In genomic region chr6:154377726-154378125, GRCh38 we compare ENCODE assay signal across 20 cellular contexts. TPM values are rescaled to one million over a fixed set of nuclear protein-coding genes. Genes with fewer than 3 reads are reported as not detected.
DNase-seq lines count a peak whose midpoint lies in the region; ATAC-seq, FAIRE-seq and TF ChIP-seq lines count a peak whose summit lies in the region.
"Had no signal": no experiment of that assay in that cellular context is flagged by ENCODE, and none has a peak within 500 bp of the region (broad histone marks: within the 10 kb centered on the region; RNA-seq: fewer than 3 reads in every experiment).

No MANE protein-coding gene starts in this region.

- H3K27ac ChIP-seq in mammary epithelial cell (ENCODE audit: insufficient read depth, low read depth, low read length) (no peak overlapping the region), IMR-90 (ENCODE audit: insufficient read depth, low read length) (no peak overlapping the region), K562 (ENCODE audit: extremely low read depth, low read depth, low read length) (no peak overlapping the region), smooth muscle cell (ENCODE audit: low read depth) (no peak overlapping the region)

- H3K27ac Mint-ChIP-seq in MCF 10A (ENCODE audit: low read depth, unreplicated experiment) = peak overlapping the region; percentile 31
- no peak overlapping the region for H3K27ac Mint-ChIP-seq in activated CD8-positive, alpha-beta T cell treated with anti-CD3 and anti-CD28 coated beads for 36 hours
- H3K27ac Mint-ChIP-seq: CD4-positive, alpha-beta memory T cell; GM23338 had no signal

- H3K4me2 ChIP-seq in mammary epithelial cell (ENCODE audit: insufficient read depth, low read depth, low read length) = no peak overlapping the region
- H3K4me2 ChIP-seq in IMR-90 (ENCODE audit: low read depth, low read length) = no peak overlapping the region
- H3K4me2 ChIP-seq in K562 (ENCODE audit: insufficient read depth, low read length) = 0 out of 2 replicates have a peak overlapping the region, but pooled peaks have one; percentile 12
- no peak overlapping the region for H3K4me2 ChIP-seq in smooth muscle cell
- H3K4me2 ChIP-seq: GM23338 had no signal

- H3K4me3 Mint-ChIP-seq in MCF 10A (ENCODE audit: unreplicated experiment) = no peak overlapping the region
- H3K4me3 Mint-ChIP-seq in activated CD8-positive, alpha-beta T cell treated with anti-CD3 and anti-CD28 coated beads for 36 hours = no peak overlapping the region
- H3K4me3 Mint-ChIP-seq: CD4-positive, alpha-beta memory T cell; GM23338; H9 had no signal

- CTCF ChIA-PET in MCF 10A (lab: Yijun Ruan, JAX) = interaction anchor here (0.6 to 0.7 kb wide), 2 partner anchors 9 to 59 kb away, joined by 3 to 4 read pairs; no protein-coding TSS in a partner anchor
- CTCF ChIA-PET in mammary epithelial cell (lab: Charles Lee; ENCODE audit: low non-redundant PET) = no interaction called here
- CTCF ChIA-PET in IMR-90 (lab: Yijun Ruan, JAX) = no interaction called here
- CTCF ChIA-PET in K562 (lab: Yijun Ruan, JAX; ENCODE audit: low intra/inter-chr PET ratio) = no interaction called here
- CTCF ChIA-PET in activated CD8-positive, alpha-beta T cell treated with anti-CD3 and anti-CD28 coated beads for 36 hours (lab: Charles Lee) = interaction anchor here (0.8 to 1.0 kb wide), 2 partner anchors 14 to 100 kb away, joined by 3 read pairs; no protein-coding TSS in a partner anchor

- H3K79me2 ChIP-seq in mammary epithelial cell (ENCODE audit: insufficient read depth, low read length) = no peaks in the 10 kb centered on the region
- H3K79me2 ChIP-seq in K562 (ENCODE audit: control insufficient read depth, insufficient read depth, low read length) = no peaks in the 10 kb centered on the region
- no peaks in the 10 kb centered on the region for H3K79me2 ChIP-seq in smooth muscle cell (ENCODE audit: low read depth)

- no peaks in the 10 kb centered on the region for H3K9me3 Mint-ChIP-seq in MCF 10A (ENCODE audit: unreplicated experiment)
- no peaks in the 10 kb centered on the region for H3K9me3 Mint-ChIP-seq in activated CD8-positive, alpha-beta T cell treated with anti-CD3 and anti-CD28 coated beads for 36 hours
- H3K9me3 Mint-ChIP-seq: GM23338 had no signal

- H2BK15ac ChIP-seq in IMR-90 (ENCODE audit: low read depth, low read length) = no peak overlapping the region

- TF ChIP-seq EP300 in K562 (IDR thresholded peaks at IDR 0.05; ENCODE audit: low read length) = no peak

- H3K9me3 ChIP-seq in mammary epithelial cell (replicated peaks; ENCODE audit: insufficient read depth, low read length) (peaks cover 3% of the 10 kb centered on the region), IMR-90 (ENCODE audit: control insufficient read depth, insufficient read depth, low read length) (no peaks in the 10 kb centered on the region), K562 (replicated peaks; ENCODE audit: control insufficient read depth, insufficient read depth, low read depth, low read length) (no peaks in the 10 kb centered on the region), smooth muscle cell (replicated peaks; ENCODE audit: low read depth) (no peaks in the 10 kb centered on the region)

- H3K79me1 ChIP-seq in IMR-90 (ENCODE audit: low read depth in 1 of 2, low read length in 2 of 2) = no peaks in the 10 kb centered on the region

- H3K27me3 ChIP-seq in mammary epithelial cell (ENCODE audit: insufficient read depth, low read length) (no peaks in the 10 kb centered on the region), IMR-90 (ENCODE audit: control insufficient read depth, insufficient read depth, low read length) (no peaks in the 10 kb centered on the region), K562 (ENCODE audit: control insufficient read depth in 2 of 2, insufficient read depth in 2 of 2, low read length in 2 of 2) (peaks cover 4 to 6% of the 10 kb centered on the region in 2 experiments; a peak in 4 of 5 replicates), smooth muscle cell (ENCODE audit: low read depth) (no peaks in the 10 kb centered on the region)

- ATAC-seq in IMR-90 (ENCODE audit: low read depth) (peak; percentile 54), K562 (peak; percentile 62)
- ATAC-seq in activated CD8-positive, alpha-beta T cell treated with anti-CD3 and anti-CD28 coated beads for 36 hours = no peak
- ATAC-seq: GM23338, HCT116 had no signal

- H3K4me1 ChIP-seq in mammary epithelial cell (ENCODE audit: insufficient read depth, low read length) (no peaks in the 10 kb centered on the region), IMR-90 (ENCODE audit: control insufficient read depth, insufficient read depth, low read length) (peaks cover 1% of the 10 kb centered on the region; the same call in 1 of the 2 replicates), K562 (replicated peaks in 1 of 2; ENCODE audit: control insufficient read depth in 2 of 2, insufficient read depth in 2 of 2, low read length in 2 of 2) (peaks cover 0 to 5% of the 10 kb centered on the region in 2 experiments; a peak in 2 of 5 replicates), smooth muscle cell (ENCODE audit: low read depth) (no peaks in the 10 kb centered on the region)

- no peaks in the 10 kb centered on the region for H3K27me3 Mint-ChIP-seq in MCF 10A (ENCODE audit: insufficient read depth, unreplicated experiment)
- no peaks in the 10 kb centered on the region for H3K27me3 Mint-ChIP-seq in activated CD8-positive, alpha-beta T cell treated with anti-CD3 and anti-CD28 coated beads for 36 hours

- H3K56ac ChIP-seq in IMR-90 (ENCODE audit: extremely low read depth, insufficient read depth, low read length) = no peak overlapping the region

- 86% methylated on average over 2 of the region's 4 CpGs for WGBS in mammary epithelial cell (ENCODE audit: low coverage, missing lambda C conversion rate)
- WGBS in IMR-90 (ENCODE audit: extremely low coverage in 2 of 2, insufficient read length in 1 of 2), 2 experiments = no CpG with 5 or more reads among the region's 4 CpGs
- 10% methylated on average over 4 of the region's 4 CpGs for WGBS in K562 (ENCODE audit: insufficient coverage, low coverage, missing lambda C conversion rate)
- 63% methylated on average over 4 of the region's 4 CpGs for WGBS in smooth muscle cell (ENCODE audit: low lambda C conversion rate)

- H4K91ac ChIP-seq in IMR-90 (ENCODE audit: insufficient read depth, low read depth, low read length) = no peak overlapping the region; the same call in 1 of the 2 replicates

- H3K4me3 ChIP-seq in mammary epithelial cell (replicated peaks in 1 of 3; ENCODE audit: insufficient read depth in 1 of 3, low read depth in 2 of 3, low read length in 3 of 3) (no peak overlapping the region), IMR-90 (ENCODE audit: insufficient read depth, low read depth, low read length) (no peak overlapping the region), K562 (no peak overlapping the region), smooth muscle cell (no peak overlapping the region)
- H3K4me3 ChIP-seq: GM23338 had no signal

- no peak for TF ChIP-seq POLR2A in IMR-90 (IDR thresholded peaks at IDR 0.05; ENCODE audit: low read depth, low read length)
- no peak for TF ChIP-seq POLR2A in K562 (conservative IDR thresholded peaks at IDR 0.05)

- H4K8ac ChIP-seq in IMR-90 (ENCODE audit: low read depth in 2 of 2, low read length in 2 of 2) = 0 out of 4 replicates have a peak overlapping the region, but pooled peaks of 1 of the 2 experiments have one; percentile 12

- no peak overlapping the region for H4K5ac ChIP-seq in IMR-90 (ENCODE audit: low read depth, low read length)

- H2AK9ac ChIP-seq in IMR-90 (replicated peaks; ENCODE audit: low read depth, low read length, poor library complexity) = no peak overlapping the region

- H3K36me3 Mint-ChIP-seq in MCF 10A (ENCODE audit: insufficient read depth, unreplicated experiment) = no peaks in the 10 kb centered on the region
- H3K36me3 Mint-ChIP-seq in activated CD8-positive, alpha-beta T cell treated with anti-CD3 and anti-CD28 coated beads for 36 hours (ENCODE audit: low read depth) = no peaks in the 10 kb centered on the region
- H3K36me3 Mint-ChIP-seq: CD4-positive, alpha-beta memory T cell had no signal

- in situ Hi-C loops in mammary epithelial cell (cut with MboI; ENCODE audit: low sequenced_read_pairs in 2 of 2) = no loop called here
- in situ Hi-C loops in IMR-90 (cut with MboI; ENCODE audit: low sequenced_read_pairs) = no loop called here
- in situ Hi-C loops in K562 (cut with MboI) = no loop called here

- H3K36me3 ChIP-seq in mammary epithelial cell (ENCODE audit: insufficient read depth, low read length) (no peaks in the 10 kb centered on the region), IMR-90 (ENCODE audit: control insufficient read depth, insufficient read depth, low read length) (no peaks in the 10 kb centered on the region), K562 (ENCODE audit: control insufficient read depth, insufficient read depth, low read length) (no peaks in the 10 kb centered on the region), smooth muscle cell (ENCODE audit: low read depth) (no peaks in the 10 kb centered on the region)

- TF ChIP-seq RAD21 in IMR-90 (IDR thresholded peaks at IDR 0.05; ENCODE audit: low read length) = no peak
- TF ChIP-seq RAD21 in K562 (CRISPR knock-in tag; conservative IDR thresholded peaks at IDR 0.05 in 1 of 2, IDR thresholded peaks at IDR 0.05 in 1 of 2) = no peak

- dilution Hi-C loops in mammary epithelial cell (cut with HindIII; ENCODE audit: low sequenced_read_pairs) = no loop called here
- dilution Hi-C loops in IMR-90 (cut with HindIII; ENCODE audit: low sequenced_read_pairs, unreplicated experiment) = no loop called here

- H2AFZ ChIP-seq in mammary epithelial cell (ENCODE audit: low read depth, low read length) (no peak overlapping the region), IMR-90 (replicated peaks; ENCODE audit: low read length, poor library complexity) (no peak overlapping the region), K562 (ENCODE audit: low read depth, low read length) (peak overlapping the region; percentile 53; the same call in 1 of the 2 replicates), smooth muscle cell (ENCODE audit: low read depth) (peak overlapping the region; percentile 23)
- H2AFZ ChIP-seq: GM23338 had no signal

- no peak for TF ChIP-seq CTCF in MCF 10A (IDR thresholded peaks at IDR 0.05; ENCODE audit: unreplicated experiment)
- no peak for TF ChIP-seq CTCF in mammary epithelial cell (conservative IDR thresholded peaks at IDR 0.05 in 1 of 2, IDR thresholded peaks at IDR 0.05 in 1 of 2; ENCODE audit: extremely low read depth in 1 of 2, insufficient read depth in 1 of 2, low read depth in 1 of 2, low read length in 2 of 2)
- no peak for TF ChIP-seq CTCF in IMR-90 (conservative IDR thresholded peaks at IDR 0.05; ENCODE audit: low read depth, low read length)
- no peak for TF ChIP-seq CTCF in K562 (IDR thresholded peaks at IDR 0.05 in 2 of 3, conservative IDR thresholded peaks at IDR 0.05 in 1 of 3; ENCODE audit: insufficient read depth in 2 of 3, low read depth in 1 of 3, low read length in 3 of 3)
- no peak for TF ChIP-seq CTCF in smooth muscle cell (IDR thresholded peaks at IDR 0.05; ENCODE audit: borderline replicate concordance, insufficient read depth, poor library complexity, severe bottlenecking)
- no peak for TF ChIP-seq CTCF in activated CD8-positive, alpha-beta T cell treated with anti-CD3 and anti-CD28 coated beads for 36 hours (IDR thresholded peaks at IDR 0.05)

- FAIRE-seq in K562 (lab: Jason Lieb, UNC) = peak; percentile 57
- FAIRE-seq: GM12891, GM18507 had no signal

- intact Hi-C loops in MCF 10A (cut with micrococcal nuclease) = no loop called here
- intact Hi-C loops in mammary epithelial cell (cut with micrococcal nuclease) = no loop called here
- intact Hi-C loops in IMR-90 (cut with micrococcal nuclease) = no loop called here
- intact Hi-C loops in K562 (cut with micrococcal nuclease) = loop anchor here (10.0 kb wide), 1 partner anchor 1353 kb away; no protein-coding TSS in a partner anchor
- intact Hi-C loops in activated CD8-positive, alpha-beta T cell treated with anti-CD3 and anti-CD28 coated beads for 36 hours (cut with micrococcal nuclease) = no loop called here

- H2AK5ac ChIP-seq in IMR-90 (ENCODE audit: low read depth, low read length) = peak overlapping the region; percentile 35

- H3K9ac ChIP-seq in mammary epithelial cell (ENCODE audit: insufficient read depth, low read length) (no peak overlapping the region), IMR-90 (ENCODE audit: low read depth, low read length) (no peak overlapping the region), K562 (ENCODE audit: insufficient read depth in 1 of 2, low read depth in 2 of 2, low read length in 2 of 2) (no peak overlapping the region), smooth muscle cell (ENCODE audit: low read depth) (no peak overlapping the region)

- H3K9me1 ChIP-seq in IMR-90 (ENCODE audit: insufficient read depth, low read length) = no peaks in the 10 kb centered on the region
- H3K9me1 ChIP-seq in K562 (ENCODE audit: control insufficient read depth, insufficient read depth, low read length) = no peaks in the 10 kb centered on the region

- no peaks in the 10 kb centered on the region for H4K20me1 ChIP-seq in mammary epithelial cell (ENCODE audit: insufficient read depth, low read length)
- H4K20me1 ChIP-seq in IMR-90 (ENCODE audit: insufficient read depth, low read length) = no peaks in the 10 kb centered on the region
- 0 out of 2 replicates have a peak, but pooled peaks cover 3% of the 10 kb centered on the region for H4K20me1 ChIP-seq in K562 (replicated peaks; ENCODE audit: control insufficient read depth, insufficient read depth, low read length)
- H4K20me1 ChIP-seq in smooth muscle cell (ENCODE audit: low read depth) = no peaks in the 10 kb centered on the region

- H3K4ac ChIP-seq in IMR-90 (ENCODE audit: low read depth, low read length) = 0 out of 2 replicates have a peak overlapping the region, but pooled peaks have one; percentile 65

- POLR2A ChIA-PET in MCF 10A (lab: Yijun Ruan, JAX) (interaction anchor here (0.6 kb wide), 1 partner anchor 1579 kb away, joined by 4 read pairs; no protein-coding TSS in a partner anchor), IMR-90 (lab: Charles Lee; ENCODE audit: unreplicated experiment) (no interaction called here), K562 (lab: Yijun Ruan, JAX) (no interaction called here)
- POLR2A ChIA-PET in activated CD8-positive, alpha-beta T cell treated with anti-CD3 and anti-CD28 coated beads for 36 hours (lab: Charles Lee) = no interaction called here

- peak overlapping the region; percentile 3; the same call in 1 of the 2 replicates for H3K18ac ChIP-seq in IMR-90 (ENCODE audit: low read depth, low read length)

- H2BK120ac ChIP-seq in IMR-90 (ENCODE audit: low read depth, low read length) = peak overlapping the region; percentile 64; the same call in 1 of the 2 replicates

- H3F3A ChIP-seq in smooth muscle cell (ENCODE audit: low read depth) = no peaks in the 10 kb centered on the region

- BruUV-seq in MCF 10A (replicated peaks; lab: Mats Ljungman, UMichigan) (no TSS peak), mammary epithelial cell (replicated peaks; lab: Mats Ljungman, UMichigan) (no TSS peak), IMR-90 (replicated peaks; lab: Mats Ljungman, UMichigan) (no TSS peak), K562 (replicated peaks; lab: Mats Ljungman, UMichigan) (no TSS peak)

- peak overlapping the region; percentile 68; the same call in 1 of the 2 replicates for H2BK20ac ChIP-seq in IMR-90 (ENCODE audit: low read depth, low read length)

- DNase-seq in MCF 10A (ENCODE audit: unreplicated experiment) (no peak), mammary epithelial cell (no peak), IMR-90 (no peak), K562 (ENCODE audit: extremely low read depth in 1 of 4, low spot score in 3 of 4) (peak in 2 of 4 experiments; percentile 14 to 16), smooth muscle cell (lab: John Stamatoyannopoulos, UW; ENCODE audit: unreplicated experiment) (no peak), NCI-H1105 (lab: John Stamatoyannopoulos, UW) (no peak)
- no peak for DNase-seq in activated CD8-positive, alpha-beta T cell treated with anti-CD3 and anti-CD28 coated beads for 36 hours
- DNase-seq: C1 segment of cervical spinal cord; CD4-positive, alpha-beta memory T cell; COR-L47; DMS153; DMS79 treated with DMSO at 0.1 percent for 48 hours; GF-D8; H9 had no signal

- H3K14ac ChIP-seq in IMR-90 (replicated peaks; ENCODE audit: low read depth, low read length) = no peak overlapping the region

- H3K23ac ChIP-seq in IMR-90 (ENCODE audit: low read depth, low read length) = no peak overlapping the region

- no peak overlapping the region for H2BK5ac ChIP-seq in IMR-90 (ENCODE audit: low read depth, low read length, poor library complexity, severe bottlenecking)

- H3K4me1 Mint-ChIP-seq in MCF 10A (ENCODE audit: insufficient read depth, unreplicated experiment) = no peaks in the 10 kb centered on the region
- no peaks in the 10 kb centered on the region for H3K4me1 Mint-ChIP-seq in activated CD8-positive, alpha-beta T cell treated with anti-CD3 and anti-CD28 coated beads for 36 hours (ENCODE audit: low read depth)
- H3K4me1 Mint-ChIP-seq: CD4-positive, alpha-beta memory T cell had no signal

RNA-seq across cellular contexts. Expression of gene IPCEF1, which starts 21.1 kb away (rescaled TPM):
- total RNA-seq in MCF 10A (2022) (not detected in 2 replicates), mammary epithelial cell (under 1 TPM in 1 of 2 donors, not detected in 1; under 0.01 TPM), IMR-90 (2012; rRNA removed) (under 0.01 TPM in 2 replicates), K562 (2014; rRNA removed) (not detected in 2 replicates), K562 (2014; rRNA removed; fragmentation: Illumina TruSeq; extraction: Trizol) (not detected in 2 replicates), K562 (2015; rRNA removed; fragmentation: Illumina TruSeq; extraction: Trizol) (0.14 TPM in 1 of 2 replicates, not detected in the other), K562 (2021) (0.02 and 0.18 TPM in 2 replicates), smooth muscle cell (0.04 TPM in 1 of 2 replicates, not detected in the other)
- polyA plus RNA-seq in mammary epithelial cell (not detected), IMR-90 (2012; rRNA removed) (0.03 and 0.07 TPM in 2 replicates), K562 (2011; rRNA removed) (not detected in 2 replicates), K562 (2014; fragmentation: Illumina TruSeq; extraction: Trizol) (not detected in 2 replicates), K562 (2014; fragmentation: Nextera tagmentation; extraction: Ambion mirVana) (not detected), K562 (2014; rRNA removed) (not detected in 2 replicates), smooth muscle cell (not detected in 2 replicates)
- polyA minus RNA-seq in mammary epithelial cell = not detected
- polyA plus RNA-seq in IMR-90 (2012; cell fraction: cytosol; rRNA removed) = not detected in 2 replicates
- 0.02 and 0.14 TPM in 2 replicates for polyA plus RNA-seq in IMR-90 (2012; cell fraction: nucleus; rRNA removed; ENCODE audit: low replicate concordance)
- not detected in 2 replicates for total RNA-seq in K562 (2011; cell fraction: chromatin; rRNA removed; ENCODE audit: low replicate concordance)
- not detected in 2 replicates for total RNA-seq in K562 (2011; cell fraction: nucleolus; rRNA removed)
- not detected in 2 replicates for total RNA-seq in K562 (2011; cell fraction: nucleoplasm; rRNA removed)
- 0.10 TPM in 1 of 2 replicates, not detected in the other for polyA plus RNA-seq in K562 (2011; cell fraction: cytosol; rRNA removed)
- polyA plus RNA-seq in K562 (2011; cell fraction: nucleus; rRNA removed) = not detected in 2 replicates
- polyA plus RNA-seq in K562 (2012) = not detected in 2 replicates
- polyA minus RNA-seq in K562 (2011; rRNA and poly(A)+ RNA removed) = 0.11 and 0.18 TPM in 2 replicates
- not detected in 2 replicates for polyA minus RNA-seq in K562 (2011; cell fraction: cytosol; rRNA and poly(A)+ RNA removed)
- not detected in 2 replicates for polyA minus RNA-seq in K562 (2011; cell fraction: nucleus; rRNA and poly(A)+ RNA removed)
- total RNA-seq in activated CD8-positive, alpha-beta T cell treated with anti-CD3 and anti-CD28 coated beads for 36 hours = 10 to 100 TPM; 23.6 to 24.3 TPM
- total RNA-seq: Daoy, G401 had no signal

Comparison
In these comparisons a context has a peak if more than half of its experiments do, and no peak if none do; other contexts are left out.
1. CTCF ChIA-PET loops: an anchor here in MCF 10A (0.6 to 0.7 kb wide) and activated CD8-positive, alpha-beta T cell treated with anti-CD3 and anti-CD28 coated beads for 36 hours (0.8 to 1.0 kb wide); none called in mammary epithelial cell, IMR-90 and K562.
2. H2AFZ ChIP-seq: peak in K562 (single experiment) and smooth muscle cell (single experiment); none in mammary epithelial cell (single experiment) and IMR-90 (single experiment).
3. RNA of gene IPCEF1, which starts 21.1 kb away (total RNA-seq): 23.6 to 24.3 TPM in activated CD8-positive, alpha-beta T cell treated with anti-CD3 and anti-CD28 coated beads for 36 hours; 0.02 to 0.18 TPM in K562, 0.04 TPM in smooth muscle cell, not detected in MCF 10A, under 0.01 TPM in mammary epithelial cell and under 0.01 TPM in IMR-90; every median in the first group is over 10 times any median in the second.